1 cellular context compared by ENCODE assay signal in the genomic region with DNA sequence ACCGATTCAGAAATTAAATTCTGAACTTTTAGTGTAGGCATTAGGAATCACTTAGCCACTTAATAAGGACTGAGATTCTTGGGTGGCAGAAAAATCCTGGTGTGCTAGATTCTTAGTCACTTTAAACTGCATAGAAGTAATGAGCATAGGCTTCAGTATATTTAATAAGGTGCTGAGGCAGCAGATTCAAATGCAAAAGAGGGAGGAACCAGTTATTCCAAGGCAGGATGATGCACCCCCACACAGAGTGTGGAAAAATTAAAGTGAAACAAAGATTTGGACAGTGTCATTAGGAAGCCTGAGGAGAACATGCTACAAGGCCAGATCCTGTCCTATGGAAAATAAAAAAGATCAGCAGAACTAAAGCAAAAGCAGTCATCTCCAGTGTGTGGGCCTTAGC.
TF ChIP-seq lines count a peak whose summit lies in the region.

No MANE protein-coding gene starts in this region.

TF ChIP-seq in HepG2, 621 proteins besides CTCF, POLR2A, EP300 and RAD21 (continued from another document):
- no peak for TF ChIP-seq ZNF512 (CRISPR knock-in tag; IDR thresholded peaks at IDR 0.05)
- TF ChIP-seq POLR2AphosphoS2 (IDR thresholded peaks at IDR 0.05; ENCODE audit: low read depth, low read length): no peak
- TF ChIP-seq ZFYVE20 (CRISPR knock-in tag; IDR thresholded peaks at IDR 0.05; ENCODE audit: borderline replicate concordance, low read depth): no peak
- TF ChIP-seq ZMAT3 (CRISPR knock-in tag; conservative IDR thresholded peaks at IDR 0.05): no peak
- TF ChIP-seq, protein P1, sequence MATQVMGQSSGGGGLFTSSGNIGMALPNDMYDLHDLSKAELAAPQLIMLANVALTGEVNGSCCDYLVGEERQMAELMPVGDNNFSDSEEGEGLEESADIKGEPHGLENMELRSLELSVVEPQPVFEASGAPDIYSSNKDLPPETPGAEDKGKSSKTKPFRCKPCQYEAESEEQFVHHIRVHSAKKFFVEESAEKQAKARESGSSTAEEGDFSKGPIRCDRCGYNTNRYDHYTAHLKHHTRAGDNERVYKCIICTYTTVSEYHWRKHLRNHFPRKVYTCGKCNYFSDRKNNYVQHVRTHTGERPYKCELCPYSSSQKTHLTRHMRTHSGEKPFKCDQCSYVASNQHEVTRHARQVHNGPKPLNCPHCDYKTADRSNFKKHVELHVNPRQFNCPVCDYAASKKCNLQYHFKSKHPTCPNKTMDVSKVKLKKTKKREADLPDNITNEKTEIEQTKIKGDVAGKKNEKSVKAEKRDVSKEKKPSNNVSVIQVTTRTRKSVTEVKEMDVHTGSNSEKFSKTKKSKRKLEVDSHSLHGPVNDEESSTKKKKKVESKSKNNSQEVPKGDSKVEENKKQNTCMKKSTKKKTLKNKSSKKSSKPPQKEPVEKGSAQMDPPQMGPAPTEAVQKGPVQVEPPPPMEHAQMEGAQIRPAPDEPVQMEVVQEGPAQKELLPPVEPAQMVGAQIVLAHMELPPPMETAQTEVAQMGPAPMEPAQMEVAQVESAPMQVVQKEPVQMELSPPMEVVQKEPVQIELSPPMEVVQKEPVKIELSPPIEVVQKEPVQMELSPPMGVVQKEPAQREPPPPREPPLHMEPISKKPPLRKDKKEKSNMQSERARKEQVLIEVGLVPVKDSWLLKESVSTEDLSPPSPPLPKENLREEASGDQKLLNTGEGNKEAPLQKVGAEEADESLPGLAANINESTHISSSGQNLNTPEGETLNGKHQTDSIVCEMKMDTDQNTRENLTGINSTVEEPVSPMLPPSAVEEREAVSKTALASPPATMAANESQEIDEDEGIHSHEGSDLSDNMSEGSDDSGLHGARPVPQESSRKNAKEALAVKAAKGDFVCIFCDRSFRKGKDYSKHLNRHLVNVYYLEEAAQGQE (IDR thresholded peaks at IDR 0.05; ENCODE audit: borderline replicate concordance in 1 of 2, low read depth in 1 of 2, low read length in 2 of 2): no peak
- TF ChIP-seq SKIL (CRISPR knock-in tag; IDR thresholded peaks at IDR 0.05; ENCODE audit: borderline replicate concordance): no peak
- TF ChIP-seq, protein P2, sequence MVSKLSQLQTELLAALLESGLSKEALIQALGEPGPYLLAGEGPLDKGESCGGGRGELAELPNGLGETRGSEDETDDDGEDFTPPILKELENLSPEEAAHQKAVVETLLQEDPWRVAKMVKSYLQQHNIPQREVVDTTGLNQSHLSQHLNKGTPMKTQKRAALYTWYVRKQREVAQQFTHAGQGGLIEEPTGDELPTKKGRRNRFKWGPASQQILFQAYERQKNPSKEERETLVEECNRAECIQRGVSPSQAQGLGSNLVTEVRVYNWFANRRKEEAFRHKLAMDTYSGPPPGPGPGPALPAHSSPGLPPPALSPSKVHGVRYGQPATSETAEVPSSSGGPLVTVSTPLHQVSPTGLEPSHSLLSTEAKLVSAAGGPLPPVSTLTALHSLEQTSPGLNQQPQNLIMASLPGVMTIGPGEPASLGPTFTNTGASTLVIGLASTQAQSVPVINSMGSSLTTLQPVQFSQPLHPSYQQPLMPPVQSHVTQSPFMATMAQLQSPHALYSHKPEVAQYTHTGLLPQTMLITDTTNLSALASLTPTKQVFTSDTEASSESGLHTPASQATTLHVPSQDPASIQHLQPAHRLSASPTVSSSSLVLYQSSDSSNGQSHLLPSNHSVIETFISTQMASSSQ (IDR thresholded peaks at IDR 0.05; ENCODE audit: low read depth): no peak
- TF ChIP-seq, protein P2 (CRISPR knock-in tag; IDR thresholded peaks at IDR 0.05; ENCODE audit: borderline replicate concordance): no peak
- TF ChIP-seq, protein P3, sequence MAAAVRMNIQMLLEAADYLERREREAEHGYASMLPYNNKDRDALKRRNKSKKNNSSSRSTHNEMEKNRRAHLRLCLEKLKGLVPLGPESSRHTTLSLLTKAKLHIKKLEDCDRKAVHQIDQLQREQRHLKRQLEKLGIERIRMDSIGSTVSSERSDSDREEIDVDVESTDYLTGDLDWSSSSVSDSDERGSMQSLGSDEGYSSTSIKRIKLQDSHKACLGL (CRISPR knock-in tag; IDR thresholded peaks at IDR 0.05): no peak
- TF ChIP-seq ZFP82 (CRISPR knock-in tag; IDR thresholded peaks at IDR 0.05; ENCODE audit: borderline replicate concordance): no peak
- TF ChIP-seq ZNF710 (CRISPR knock-in tag; IDR thresholded peaks at IDR 0.05; ENCODE audit: borderline replicate concordance): no peak
